Comparison of ENCODE assay signal across 9 cellular contexts in genomic region chr14:104967414-104968152, GRCh38. TPM values are rescaled to one million over a fixed set of nuclear protein-coding genes. Genes with fewer than 3 reads are reported as not detected.
DNase-seq lines count a peak whose midpoint lies in the region; ATAC-seq, FAIRE-seq and TF ChIP-seq lines count a peak whose summit lies in the region.
"Had no signal": no experiment of that assay in that cellular context is flagged by ENCODE, and none has a peak within 500 bp of the region (broad histone marks: within the 10 kb centered on the region; RNA-seq: fewer than 3 reads in every experiment).

No MANE protein-coding gene starts in this region.

- H3K79me2 ChIP-seq in GM23248 (ENCODE audit: insufficient read depth) (peaks cover 28% of the 10 kb centered on the region), astrocyte (ENCODE audit: insufficient read depth, low read length) (peaks cover 7% of the 10 kb centered on the region)

- H3K27me3 ChIP-seq in GM23248 (replicated peaks; ENCODE audit: insufficient read depth) (no peaks in the 10 kb centered on the region), astrocyte (ENCODE audit: insufficient read depth, low read length) (no peaks in the 10 kb centered on the region)
- peaks cover 22% of the 10 kb centered on the region for H3K27me3 ChIP-seq in effector memory CD4-positive, alpha-beta T cell (replicated peaks; ENCODE audit: control insufficient read depth, insufficient read depth, low read length, poor library complexity, severe bottlenecking)

- no peak overlapping the region for H3K27ac Mint-ChIP-seq in astrocyte (ENCODE audit: unreplicated experiment)

- H3K4me2 ChIP-seq in GM23248 (ENCODE audit: unreplicated experiment) (peak overlapping the region; percentile 83), astrocyte (ENCODE audit: low read length) (peak overlapping the region; percentile 87)

- in situ Hi-C loops in GM23248 (cut with MboI) = no loop called here

- peaks cover 15% of the 10 kb centered on the region for H3K4me1 Mint-ChIP-seq in astrocyte (ENCODE audit: low read depth, unreplicated experiment)

- H3K9me3 Mint-ChIP-seq in astrocyte (ENCODE audit: unreplicated experiment) = no peaks in the 10 kb centered on the region

- DNase-seq in GM23248 = peak; percentile 66
- peak; percentile 14 for DNase-seq in astrocyte (ENCODE audit: low read depth)
- DNase-seq in skeletal muscle cell (ENCODE audit: low read depth) = no peak
- DNase-seq in effector memory CD4-positive, alpha-beta T cell = no peak
- no peak for DNase-seq in NCI-H748 treated with DMSO at 0.1 percent for 48 hours (lab: John Stamatoyannopoulos, UW)
- DNase-seq: NK-92 treated with Interleukin-12 subunit alpha and Interleukin-12 subunit beta, amount 100 ng/mL, for 24 hours had no signal

- ATAC-seq in GM18502 (IDR thresholded peaks at IDR 0.05; ENCODE audit: poor library complexity, unreplicated experiment) (no peak), GM19463 (IDR thresholded peaks at IDR 0.05; ENCODE audit: unreplicated experiment) (no peak)

- H2AFZ ChIP-seq in GM23248 (peak overlapping the region; percentile 69), astrocyte (ENCODE audit: low read depth, low read length) (peak overlapping the region; percentile 75)

- FAIRE-seq in astrocyte (lab: Jason Lieb, UNC) = no peak

- no peaks in the 10 kb centered on the region for H3K36me3 Mint-ChIP-seq in astrocyte (ENCODE audit: low read depth, unreplicated experiment)

- peak overlapping the region; percentile 78 for H3K4me3 ChIP-seq in GM23248
- peak overlapping the region; percentile 16 for H3K4me3 ChIP-seq in astrocyte (ENCODE audit: insufficient read depth, low read depth, low read length)
- peak overlapping the region; percentile 28 for H3K4me3 ChIP-seq in iPS-18c (ENCODE audit: insufficient read depth, low read depth, low read length)
- H3K4me3 ChIP-seq in skeletal muscle cell (ENCODE audit: low read depth, low read length) = peak overlapping the region; percentile 31
- H3K4me3 ChIP-seq in effector memory CD4-positive, alpha-beta T cell (ENCODE audit: insufficient read depth, low read depth, low read length, poor library complexity, severe bottlenecking) = no peak overlapping the region

- peaks cover 5% of the 10 kb centered on the region for H3K27me3 Mint-ChIP-seq in astrocyte (ENCODE audit: low read depth, unreplicated experiment)

- H3K9me3 ChIP-seq in GM23248 (ENCODE audit: low read depth) (no peaks in the 10 kb centered on the region), astrocyte (ENCODE audit: insufficient read depth, low read depth, low read length) (no peaks in the 10 kb centered on the region), iPS-18c (ENCODE audit: control insufficient read depth, insufficient read depth, low read length) (no peaks in the 10 kb centered on the region)
- H3K9me3 ChIP-seq in effector memory CD4-positive, alpha-beta T cell (ENCODE audit: control insufficient read depth, low read length) = no peaks in the 10 kb centered on the region

- peak overlapping the region; percentile 40 for H3K4me3 Mint-ChIP-seq in astrocyte (ENCODE audit: unreplicated experiment)

- no peaks in the 10 kb centered on the region for H3K36me3 ChIP-seq in GM23248 (ENCODE audit: low read depth)
- no peaks in the 10 kb centered on the region for H3K36me3 ChIP-seq in astrocyte (ENCODE audit: insufficient read depth, low read length)
- H3K36me3 ChIP-seq in effector memory CD4-positive, alpha-beta T cell (ENCODE audit: control insufficient read depth, insufficient read depth, low read length) = no peaks in the 10 kb centered on the region

- H4K20me1 ChIP-seq in GM23248 (ENCODE audit: insufficient read depth) (no peaks in the 10 kb centered on the region), astrocyte (ENCODE audit: insufficient read depth, low read length) (peaks cover 26% of the 10 kb centered on the region)

- TF ChIP-seq CTCF in astrocyte (IDR thresholded peaks at IDR 0.05; ENCODE audit: insufficient read depth, low read depth, low read length) = no peak

- peaks cover 7% of the 10 kb centered on the region for H3F3A ChIP-seq in GM23248 (ENCODE audit: insufficient read depth)

- H3K27ac ChIP-seq in GM23248 (0 out of 2 replicates have a peak overlapping the region, but pooled peaks have one; percentile 22), astrocyte (ENCODE audit: low read depth, low read length) (no peak overlapping the region)
- H3K27ac ChIP-seq in effector memory CD4-positive, alpha-beta T cell (ENCODE audit: insufficient read depth, low read length, poor library complexity, severe bottlenecking) = no peak overlapping the region

- WGBS in GM23248 (ENCODE audit: low coverage in 1 of 2, low lambda C conversion rate in 2 of 2, missing lambda C conversion rate in 2 of 2), 2 experiments = 7 to 10% methylated on average over 26 to 30 of the region's 35 CpGs

- H3K9me2 ChIP-seq in GM23248 (ENCODE audit: insufficient read depth) = no peaks in the 10 kb centered on the region

- H3K9ac ChIP-seq in GM23248 (peak overlapping the region; percentile 80), astrocyte (ENCODE audit: low read length) (peak overlapping the region; percentile 55)

- H3K4me1 ChIP-seq in GM23248 (ENCODE audit: insufficient read depth) (peaks cover 45% of the 10 kb centered on the region), astrocyte (ENCODE audit: insufficient read depth, low read length) (peaks cover 51% of the 10 kb centered on the region)
- peaks cover 2% of the 10 kb centered on the region for H3K4me1 ChIP-seq in effector memory CD4-positive, alpha-beta T cell (ENCODE audit: control insufficient read depth, insufficient read depth, low read length, poor library complexity, severe bottlenecking)

RNA-seq across cellular contexts. Expression of gene AHNAK2, which starts 10.6 kb away (rescaled TPM):
- 58.0 and 64.9 TPM in 2 replicates for total RNA-seq in GM23248 (2014; rRNA removed; shearing (Covaris generic))
- polyA plus RNA-seq in GM23248 (2016; fragmentation: Nextera tagmentation; extraction: Ambion mirVana) = 38.3 and 38.9 TPM in 2 replicates
- 34.3 and 44.7 TPM in 2 replicates for total RNA-seq in astrocyte

RNA-seq across cellular contexts. Expression of gene CLBA1, which starts 18.0 kb away (rescaled TPM):
- 10.4 and 13.5 TPM in 2 replicates for total RNA-seq in GM23248 (2014; rRNA removed; shearing (Covaris generic))
- 7.7 and 11.5 TPM in 2 replicates for polyA plus RNA-seq in GM23248 (2016; fragmentation: Nextera tagmentation; extraction: Ambion mirVana)
- 6.3 and 7.2 TPM in 2 replicates for total RNA-seq in astrocyte

RNA-seq across cellular contexts. Expression of gene PLD4, which starts 42.9 kb away (rescaled TPM):
- not detected in 2 replicates for total RNA-seq in GM23248 (2014; rRNA removed; shearing (Covaris generic))
- polyA plus RNA-seq in GM23248 (2016; fragmentation: Nextera tagmentation; extraction: Ambion mirVana) = not detected in 2 replicates
- 0.14 and 0.60 TPM in 2 replicates for total RNA-seq in astrocyte

RNA-seq across cellular contexts. Expression of gene CDCA4, which starts 53.3 kb away (rescaled TPM):
- 25.5 and 27.5 TPM in 2 replicates for total RNA-seq in GM23248 (2014; rRNA removed; shearing (Covaris generic))
- polyA plus RNA-seq in GM23248 (2016; fragmentation: Nextera tagmentation; extraction: Ambion mirVana) = 24.0 and 26.8 TPM in 2 replicates
- total RNA-seq in astrocyte = 8.7 and 11.3 TPM in 2 replicates

Comparison
In these comparisons a context has a peak if more than half of its experiments do, and no peak if none do; other contexts are left out.
1. DNase-seq: peak in GM23248 (single experiment) and astrocyte (single experiment); none in skeletal muscle cell (single experiment), effector memory CD4-positive, alpha-beta T cell (0 of 3) and NCI-H748 treated with DMSO at 0.1 percent for 48 hours (single experiment).